8 cellular contexts compared by ENCODE assay signal in the genomic region with DNA sequence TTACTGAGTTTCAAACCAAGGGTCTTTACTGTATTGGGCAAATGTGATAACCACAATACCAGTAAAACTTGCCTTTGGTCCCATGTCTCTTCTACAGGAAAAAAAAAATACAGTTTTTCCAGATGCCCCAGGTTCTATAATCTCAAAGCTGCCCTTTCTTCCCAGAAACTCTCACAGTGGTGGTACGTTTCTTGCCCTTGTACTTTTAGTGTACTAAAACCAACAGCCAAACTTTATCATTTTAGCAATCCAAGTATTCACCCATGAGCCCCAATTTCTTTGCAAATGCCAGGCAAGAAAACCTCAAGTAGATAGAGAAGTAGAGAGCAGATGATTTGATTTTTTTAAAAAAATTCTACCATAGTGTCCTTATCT.
A peak's percentile ranks its signal among the peaks of the same experiment; 100 is the strongest.
DNase-seq lines count a peak whose midpoint lies in the region; ATAC-seq and TF ChIP-seq lines count a peak whose summit lies in the region.

No MANE protein-coding gene starts in this region.

- H3K9me2 ChIP-seq in GM23248 (ENCODE audit: insufficient read depth) (no peaks in the 10 kb centered on the region), PC-9 (ENCODE audit: insufficient read depth) (no peaks in the 10 kb centered on the region)

- no peak for TF ChIP-seq CTCF in PC-9 (conservative IDR thresholded peaks at IDR 0.05)
- no peak for TF ChIP-seq CTCF in endodermal cell (conservative IDR thresholded peaks at IDR 0.05)
- no peak for TF ChIP-seq CTCF in psoas muscle (IDR thresholded peaks at IDR 0.05)

- ATAC-seq in psoas muscle (no peak), esophagus mucosa (no peak)
- ATAC-seq in activated CD4-positive, CD25-positive, alpha-beta regulatory T cell treated with anti-CD3 and anti-CD28 coated beads, Interleukin-2, amount 50 U/mL, for 24 hours = no peak

- no peak overlapping the region for H3K27ac ChIP-seq in GM23248
- no peak overlapping the region for H3K27ac ChIP-seq in PC-9
- no peak overlapping the region for H3K27ac ChIP-seq in endodermal cell (ENCODE audit: low read depth, low read length)
- H3K27ac ChIP-seq in psoas muscle = no peak overlapping the region

- in situ Hi-C loops in GM23248 (cut with MboI) = loop anchor here (10.0 kb wide), 1 partner anchor 570 kb away; no protein-coding TSS in a partner anchor

- H3K4me2 ChIP-seq in GM23248 (ENCODE audit: unreplicated experiment) (peak overlapping the region; percentile 97), PC-9 (peak overlapping the region; percentile 78)

- H3K4me3 ChIP-seq in GM23248 = peak overlapping the region; percentile 83
- H3K4me3 ChIP-seq in PC-9 = peak overlapping the region; percentile 73
- peak overlapping the region; percentile 100 for H3K4me3 ChIP-seq in endodermal cell (ENCODE audit: low read length)
- H3K4me3 ChIP-seq in psoas muscle = peak overlapping the region; percentile 75

- CTCF ChIA-PET in PC-9 (lab: Charles Lee) = interaction anchor here (0.5 to 1.0 kb wide), 2 partner anchors 84 to 474 kb away, joined by 3 read pairs; no protein-coding TSS in a partner anchor

- H3K9ac ChIP-seq in GM23248 = peak overlapping the region; percentile 59; the same call in 1 of the 2 replicates
- H3K9ac ChIP-seq in endodermal cell (ENCODE audit: extremely low read depth, low read length, poor library complexity, severe bottlenecking) = no peak overlapping the region

- peak overlapping the region; percentile 88 for H2AFZ ChIP-seq in GM23248
- H2AFZ ChIP-seq in PC-9 = peak overlapping the region; percentile 79

- no peaks in the 10 kb centered on the region for H4K20me1 ChIP-seq in GM23248 (ENCODE audit: insufficient read depth)
- no peaks in the 10 kb centered on the region for H4K20me1 ChIP-seq in PC-9 (ENCODE audit: insufficient read depth)

- H3K4me1 ChIP-seq in GM23248 (ENCODE audit: insufficient read depth) (no peaks in the 10 kb centered on the region), PC-9 (replicated peaks; ENCODE audit: insufficient read depth) (peaks cover 8% of the 10 kb centered on the region; the same call in 1 of the 2 replicates), endodermal cell (ENCODE audit: control insufficient read depth, insufficient read depth, low read length) (peaks cover 5% of the 10 kb centered on the region), psoas muscle (no peaks in the 10 kb centered on the region)

- no TSS peak for BruUV-seq in PC-9 (replicated peaks; lab: Mats Ljungman, UMichigan)

- H3F3A ChIP-seq in GM23248 (ENCODE audit: insufficient read depth) = peaks cover 11% of the 10 kb centered on the region
- H3F3A ChIP-seq in PC-9 (ENCODE audit: insufficient read depth, low read depth) = peaks cover 11% of the 10 kb centered on the region

- no peak overlapping the region for H3K27ac Mint-ChIP-seq in endodermal cell

- no peaks in the 10 kb centered on the region for H3K27me3 ChIP-seq in GM23248 (replicated peaks; ENCODE audit: insufficient read depth)
- no peaks in the 10 kb centered on the region for H3K27me3 ChIP-seq in PC-9 (ENCODE audit: insufficient read depth, low read depth)
- no peaks in the 10 kb centered on the region for H3K27me3 ChIP-seq in endodermal cell (ENCODE audit: control insufficient read depth, insufficient read depth, low read length, poor library complexity, severe bottlenecking)
- peaks cover 0 to 29% (median 10%) of the 10 kb centered on the region in 3 donors for H3K27me3 ChIP-seq in psoas muscle (ENCODE audit: insufficient read depth in 3 of 3, low read length in 2 of 3)

- DNase-seq in GM23248 (no peak), PC-9 (no peak), endodermal cell (no peak), psoas muscle (no peak), putamen (ENCODE audit: low spot score) (no peak)
- no peak for DNase-seq in stimulated activated CD4-positive, alpha-beta T cell treated with anti-CD3 and anti-CD28 coated beads, Interleukin-4, amount 100 ng/mL, for 1 hour

- H3K9me3 ChIP-seq in GM23248 (ENCODE audit: low read depth) = no peaks in the 10 kb centered on the region
- no peaks in the 10 kb centered on the region for H3K9me3 ChIP-seq in PC-9 (ENCODE audit: insufficient read depth, low read depth)
- no peaks in the 10 kb centered on the region for H3K9me3 ChIP-seq in endodermal cell (ENCODE audit: control insufficient read depth, low read length)
- H3K9me3 ChIP-seq in psoas muscle = no peaks in the 10 kb centered on the region

- intact Hi-C loops in PC-9 (cut with micrococcal nuclease; ENCODE audit: unreplicated experiment) (loop anchor here (1.0 to 5.0 kb wide), 4 partner anchors 207 to 592 kb away; partner anchors contain the start of gene POM121L2), psoas muscle (cut with DNase I) (loop anchor here (5.0 kb wide), 4 partner anchors 138 to 567 kb away; a partner anchor contains a TSS)

- H3K36me3 ChIP-seq in GM23248 (ENCODE audit: low read depth) = no peaks in the 10 kb centered on the region
- H3K36me3 ChIP-seq in PC-9 (ENCODE audit: low read depth) = no peaks in the 10 kb centered on the region
- H3K36me3 ChIP-seq in endodermal cell (ENCODE audit: control insufficient read depth, insufficient read depth, low read length) = no peaks in the 10 kb centered on the region
- no peaks in the 10 kb centered on the region for H3K36me3 ChIP-seq in psoas muscle (ENCODE audit: insufficient read depth in 1 of 2, low read depth in 1 of 2)

- 0% methylated on average over 1 of the region's 1 CpG for WGBS in GM23248 (ENCODE audit: low coverage in 1 of 2, low lambda C conversion rate in 2 of 2, missing lambda C conversion rate in 2 of 2), 2 experiments
- WGBS in endodermal cell (ENCODE audit: insufficient coverage in 1 of 2, insufficient read length in 1 of 2), 2 experiments = 26% methylated on average over 1 of the region's 1 CpG; no CpG with 5 or more reads in 1 of the 2 experiments
- WGBS in psoas muscle, 3 donors = 14 to 22% (median 16%) methylated on average over 1 of the region's 1 CpG

- H3K4me1 Mint-ChIP-seq in endodermal cell = peaks cover 35% of the 10 kb centered on the region

- H3K79me2 ChIP-seq in GM23248 (ENCODE audit: insufficient read depth) (no peaks in the 10 kb centered on the region), PC-9 (ENCODE audit: low read depth) (no peaks in the 10 kb centered on the region)

- peak overlapping the region; percentile 58 for H3K4me3 Mint-ChIP-seq in endodermal cell

- H3K36me3 Mint-ChIP-seq in endodermal cell (ENCODE audit: low read depth) = no peaks in the 10 kb centered on the region

- H3K9me3 Mint-ChIP-seq in endodermal cell = no peaks in the 10 kb centered on the region

- H3K27me3 Mint-ChIP-seq in endodermal cell (ENCODE audit: insufficient read depth) = peaks cover 31% of the 10 kb centered on the region

- POLR2A ChIA-PET in PC-9 (lab: Charles Lee; ENCODE audit: unreplicated experiment) = interaction anchor here (0.7 kb wide), 2 partner anchors 366 to 1895 kb away, joined by 4 to 10 read pairs; no protein-coding TSS in a partner anchor
